In the genomic region with DNA sequence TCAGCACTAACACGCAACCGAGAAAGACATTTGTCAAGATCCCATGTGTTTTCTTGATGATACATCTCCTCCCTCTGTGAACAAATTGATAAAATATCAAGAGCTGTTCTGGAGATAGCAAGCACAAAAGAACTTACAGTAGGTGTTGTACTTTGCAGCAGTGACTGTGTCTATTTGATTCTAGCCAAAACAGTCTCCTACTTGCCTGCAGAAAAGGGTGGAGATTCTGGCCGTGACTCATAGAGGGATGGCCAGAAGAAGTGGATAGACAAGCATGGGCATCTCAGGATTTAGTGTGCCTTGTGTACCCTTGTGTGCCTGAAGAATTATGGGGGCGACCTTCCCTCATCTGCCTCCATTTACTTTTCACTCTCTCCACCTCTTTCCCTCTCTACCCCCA, we compare ENCODE assay signal across 23 cellular contexts.
"Had no signal": no experiment of that assay in that cellular context is flagged by ENCODE, and none has a peak within 500 bp of the region (broad histone marks: within the 10 kb centered on the region; RNA-seq: fewer than 3 reads in every experiment).

No MANE protein-coding gene starts in this region.

- H3K79me2 ChIP-seq: parathyroid adenoma had no signal

- H2AFZ ChIP-seq: parathyroid adenoma had no signal

- DNase-seq: activated CD4-positive, alpha-beta T cell treated with anti-CD3 and anti-CD28 coated beads for 48 hours; activated CD4-positive, alpha-beta T cell treated with anti-CD3 and anti-CD28 coated beads, Interleukin-2, amount 50 U/mL, for 48 hours; activated CD8-positive, alpha-beta memory T cell treated with anti-CD3 and anti-CD28 coated beads for 24 hours; activated gamma-delta T cell; activated naive CD4-positive, alpha-beta T cell treated with anti-CD3 and anti-CD28 coated beads, Interleukin-2, amount 10 ng/mL, durations not matched to agents 7 days and 5 days; activated naive CD8-positive, alpha-beta T cell treated with anti-CD3 and anti-CD28 coated beads, Interleukin-2, amount 10 ng/mL, durations not matched to agents 7 days and 5 days; activated T-cell treated with anti-CD3 and anti-CD28 coated beads, Interleukin-2, amount 50 U/mL, for 1 hour; brain microvascular endothelial cell; central memory CD4-positive, alpha-beta T cell; endodermal cell; foreskin fibroblast; heart left ventricle; immature natural killer cell; naive thymus-derived CD8-positive, alpha-beta T cell; nucleus accumbens; right cardiac atrium; stimulated activated CD4-positive, alpha-beta T cell treated with anti-CD3 and anti-CD28 coated beads, Interleukin-4, amount 100 ng/mL, for 1 hour; stimulated activated naive CD8-positive, alpha-beta T cell treated with anti-CD3 and anti-CD28 coated beads, Interleukin-15, Interleukin-2, amounts not matched to agents 100 U/mL and 50 U/mL, for 24 hours; T-helper 1 cell; testis; transverse colon had no signal

- H3K27ac ChIP-seq: brain microvascular endothelial cell, heart left ventricle, parathyroid adenoma, testis, transverse colon had no signal

- ATAC-seq: activated CD4-positive, CD25-positive, alpha-beta regulatory T cell treated with anti-CD3 and anti-CD28 coated beads, Interleukin-2, amount 50 U/mL, for 24 hours; heart left ventricle; naive thymus-derived CD8-positive, alpha-beta T cell; right cardiac atrium; stimulated activated naive CD8-positive, alpha-beta T cell treated with anti-CD3 and anti-CD28 coated beads, Interleukin-15, Interleukin-2, amounts not matched to agents 100 U/mL and 50 U/mL, for 24 hours had no signal

- H3K27me3 ChIP-seq: brain microvascular endothelial cell, heart left ventricle, testis, transverse colon had no signal

- H3K4me3 ChIP-seq: heart left ventricle, testis, transverse colon had no signal

- H3K36me3 ChIP-seq: brain microvascular endothelial cell, heart left ventricle, transverse colon had no signal

- H3K9me3 ChIP-seq: heart left ventricle, testis, transverse colon had no signal

- H3K9ac ChIP-seq: parathyroid adenoma had no signal

- H3K4me1 ChIP-seq: parathyroid adenoma, testis, transverse colon had no signal
